Comparison of ENCODE assay signal across 8 cellular contexts in genomic region chr13:43787998-43788397, GRCh38. TPM values are rescaled to one million over a fixed set of nuclear protein-coding genes. Genes with fewer than 3 reads are reported as not detected.
DNase-seq lines count a peak whose midpoint lies in the region; ATAC-seq lines count a peak whose summit lies in the region.

No MANE protein-coding gene starts in this region.

- H3K14ac ChIP-seq in neuronal stem cell (ENCODE audit: low read length), result no peak overlapping the region

- H2BK5ac ChIP-seq in neuronal stem cell (ENCODE audit: low read length), result no peak overlapping the region

- peaks cover 0 to 2% (median 0%) of the 10 kb centered on the region in 3 experiments for H3K27me3 ChIP-seq in neuronal stem cell (ENCODE audit: control insufficient read depth in 3 of 3, insufficient read depth in 3 of 3, low read depth in 1 of 3, low read length in 3 of 3)
- no peaks in the 10 kb centered on the region for H3K27me3 ChIP-seq in aorta (ENCODE audit: control insufficient read depth in 1 of 2, insufficient read depth in 2 of 2, low read length in 1 of 2)

- peak overlapping the region; percentile 18 for H3K4me2 ChIP-seq in neuronal stem cell (ENCODE audit: insufficient read depth, low read length, poor library complexity, severe bottlenecking)

- H3K27ac ChIP-seq in cingulate gyrus (ENCODE audit: low read depth, low read length) (peak overlapping the region; percentile 21), neuronal stem cell (replicated peaks; ENCODE audit: low read length) (no peak overlapping the region), aorta (ENCODE audit: low read depth in 1 of 2, low read length in 2 of 2) (no peak overlapping the region)

- peak overlapping the region; percentile 99 for H2AFZ ChIP-seq in neuronal stem cell (ENCODE audit: low read length)

- H3K4me3 ChIP-seq in neuronal stem cell (ENCODE audit: low read length in 2 of 2) (peak overlapping the region in 1 of 2 donors; percentile 76), aorta (ENCODE audit: low read length in 2 of 2) (no peak overlapping the region)

- H4K91ac ChIP-seq in neuronal stem cell (ENCODE audit: low read depth, low read length, poor library complexity), result no peak overlapping the region

- H2BK120ac ChIP-seq in neuronal stem cell (ENCODE audit: low read depth, low read length), result no peak overlapping the region

- no peak overlapping the region for H3K4ac ChIP-seq in neuronal stem cell (ENCODE audit: low read length)

- DNase-seq in NCI-H2081 (lab: John Stamatoyannopoulos, UW) (peak; percentile 66 to 73), NCI-H2081 treated with DMSO at 0.1 percent for 48 hours (lab: John Stamatoyannopoulos, UW) (no peak), NCI-H2227 treated with DMSO at 0.1 percent for 48 hours (lab: John Stamatoyannopoulos, UW) (peak; percentile 37), neuronal stem cell (ENCODE audit: low spot score) (peak; percentile 38), aorta (no peak)

- H3K4me1 ChIP-seq in neuronal stem cell (ENCODE audit: control insufficient read depth in 2 of 2, insufficient read depth in 1 of 2, low read depth in 1 of 2, low read length in 2 of 2), result peaks cover 6 to 19% of the 10 kb centered on the region in 2 donors
- H3K4me1 ChIP-seq in aorta (ENCODE audit: control insufficient read depth in 1 of 2, insufficient read depth in 2 of 2, low read length in 2 of 2), result no peaks in the 10 kb centered on the region

- no peak overlapping the region for H3K9ac ChIP-seq in neuronal stem cell (ENCODE audit: low read depth, low read length, poor library complexity)

- no peak overlapping the region for H4K8ac ChIP-seq in neuronal stem cell (ENCODE audit: low read depth, low read length)

- no peak overlapping the region for H2BK12ac ChIP-seq in neuronal stem cell (ENCODE audit: low read length)

- no peaks in the 10 kb centered on the region for H3K79me1 ChIP-seq in neuronal stem cell (ENCODE audit: low read depth, low read length)

- WGBS in neuronal stem cell (ENCODE audit: extremely low coverage in 2 of 2, insufficient read length in 2 of 2, insufficient replicate concordance in 1 of 2), 2 donors, result no CpG with 5 or more reads among the region's 2 CpGs
- 46 to 70% methylated on average over 2 of the region's 2 CpGs for WGBS in aorta, 2 donors

- no peak overlapping the region for H3K23ac ChIP-seq in neuronal stem cell (ENCODE audit: low read depth, low read length, poor library complexity)

- no peak overlapping the region for H3K18ac ChIP-seq in neuronal stem cell (ENCODE audit: low read length)

- no peaks in the 10 kb centered on the region for H3K9me3 ChIP-seq in neuronal stem cell (replicated peaks in 1 of 2; ENCODE audit: control insufficient read depth in 2 of 2, insufficient read depth in 1 of 2, low read depth in 1 of 2, low read length in 2 of 2)
- H3K9me3 ChIP-seq in aorta (ENCODE audit: control insufficient read depth, low read length), result no peaks in the 10 kb centered on the region

- no peak for ATAC-seq in aorta (ENCODE audit: low FRiP score)
- ATAC-seq in GM19463 (IDR thresholded peaks at IDR 0.05; ENCODE audit: unreplicated experiment), result no peak
- ATAC-seq in GM21526 (IDR thresholded peaks at IDR 0.05; ENCODE audit: low FRiP score, unreplicated experiment), result no peak

- no peaks in the 10 kb centered on the region for H3K36me3 ChIP-seq in neuronal stem cell (replicated peaks in 1 of 2; ENCODE audit: control insufficient read depth in 2 of 2, insufficient read depth in 2 of 2, low read length in 2 of 2)
- no peaks in the 10 kb centered on the region for H3K36me3 ChIP-seq in aorta (ENCODE audit: control insufficient read depth in 1 of 2, insufficient read depth in 2 of 2, low read length in 1 of 2)

- H2AK5ac ChIP-seq in neuronal stem cell (ENCODE audit: low read depth, low read length), result no peak overlapping the region

- no peak overlapping the region for H2BK15ac ChIP-seq in neuronal stem cell (ENCODE audit: low read length)

- intact Hi-C loops in aorta (cut with DNase I), result no loop called here

RNA-seq across cellular contexts. Expression of gene ENOX1, which starts 1.2 kb away (rescaled TPM):
- polyA plus RNA-seq in neuronal stem cell (2013, experiment 1 of 2), result 0.93 TPM
- 0.90 TPM for polyA plus RNA-seq in neuronal stem cell (2013, experiment 2 of 2)
- 1 to 10 TPM; 1.4 to 2.2 TPM for total RNA-seq in aorta
- under 1 TPM in 1 of 2 donors, not detected in 1; 0.15 TPM for polyA plus RNA-seq in aorta

Comparison
In these comparisons a context has a peak if more than half of its experiments do, and no peak if none do; other contexts are left out.
1. DNase-seq: peak in NCI-H2081 (2 of 2), NCI-H2227 treated with DMSO at 0.1 percent for 48 hours (single experiment) and neuronal stem cell (single experiment); none in NCI-H2081 treated with DMSO at 0.1 percent for 48 hours (single experiment) and aorta (0 of 2).